ENCODE assay signal across 8 cellular contexts in the genomic region with DNA sequence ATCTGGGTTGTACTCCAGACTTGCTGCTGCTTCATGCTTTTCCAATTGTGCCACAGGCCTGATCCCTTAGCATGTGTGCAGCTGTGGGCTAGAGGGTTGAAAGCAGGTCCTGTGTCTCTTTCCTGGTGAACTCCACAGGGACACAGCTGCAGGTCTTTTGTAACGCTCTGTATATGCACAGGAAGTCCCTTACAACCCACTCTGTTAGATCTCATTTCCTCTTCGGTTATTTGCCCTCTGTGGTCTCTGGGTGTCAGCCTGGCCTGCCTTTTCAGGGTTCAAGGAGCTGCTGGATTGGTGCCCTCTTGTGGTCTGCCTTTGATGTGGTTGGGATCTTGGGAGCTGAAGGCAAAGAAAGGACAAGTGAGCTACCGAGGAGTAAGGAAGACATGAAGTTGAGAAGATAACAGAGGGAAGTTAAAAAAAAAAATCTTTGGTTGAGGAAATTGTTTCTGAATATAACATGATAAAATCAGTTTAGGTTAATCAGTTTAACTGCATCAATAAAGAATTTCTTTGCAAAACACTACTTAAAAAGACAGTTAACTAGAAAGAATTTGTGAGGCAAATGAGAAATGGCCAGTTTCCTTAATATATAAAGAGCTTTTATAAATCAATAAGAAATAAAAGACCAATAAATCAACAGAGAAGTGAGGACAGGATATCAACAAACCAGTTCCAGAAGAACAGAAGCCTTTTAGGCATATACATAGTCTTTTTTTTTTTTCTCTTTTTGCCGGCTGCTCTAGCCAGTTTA. TPM values are rescaled to one million over a fixed set of nuclear protein-coding genes. Genes with fewer than 3 reads are reported as not detected.
DNase-seq lines count a peak whose midpoint lies in the region; ATAC-seq and TF ChIP-seq lines count a peak whose summit lies in the region.

No MANE protein-coding gene starts in this region.

- peak in 9 of 10 experiments; percentile 13 to 46 (median 27) for DNase-seq in CD4-positive, alpha-beta T cell
- peak; percentile 76 to 78 for DNase-seq in SHP77 (lab: John Stamatoyannopoulos, UW)
- DNase-seq in activated effector memory CD4-positive, alpha-beta T cell treated with Interleukin-2 at 50 U/mL for 16 hours, result peak; percentile 29
- peak; percentile 40 to 65 for DNase-seq in hippocampal formation (lab: John Stamatoyannopoulos, UW)
- peak; percentile 37 to 40 for DNase-seq in stimulated activated CD8-positive, alpha-beta memory T cell treated with anti-CD3 and anti-CD28 coated beads, Interleukin-2, amount 100 ng/mL, for 48 hours (ENCODE audit: low read depth in 2 of 2)
- no peak for DNase-seq in lower leg skin (ENCODE audit: low spot score in 2 of 2)

- no peak overlapping the region for H3K4me3 ChIP-seq in lower leg skin (ENCODE audit: low read depth, poor library complexity, severe bottlenecking)

- no peaks in the 10 kb centered on the region for H3K27me3 ChIP-seq in CD4-positive, alpha-beta T cell (ENCODE audit: control insufficient read depth, insufficient read depth, low read length)

- no peaks in the 10 kb centered on the region for H3K9me3 ChIP-seq in CD4-positive, alpha-beta T cell (ENCODE audit: control insufficient read depth, low read length)

- H3K4me3 Mint-ChIP-seq in CD4-positive, alpha-beta T cell, result peak overlapping the region; percentile 52

- no peak overlapping the region for H3K27ac ChIP-seq in CD4-positive, alpha-beta T cell (ENCODE audit: low read depth, low read length)

- TF ChIP-seq CTCF in CD4-positive, alpha-beta T cell (IDR thresholded peaks at IDR 0.05), result peak; percentile 35
- TF ChIP-seq CTCF in lower leg skin (IDR thresholded peaks at IDR 0.05), result no peak

- peaks cover 56% of the 10 kb centered on the region for H3K4me1 Mint-ChIP-seq in CD4-positive, alpha-beta T cell (ENCODE audit: low read depth)

- no peaks in the 10 kb centered on the region for H3K27me3 Mint-ChIP-seq in CD4-positive, alpha-beta T cell

- H3K27ac Mint-ChIP-seq in CD4-positive, alpha-beta T cell, result peak overlapping the region; percentile 25

- WGBS in lower leg skin, 2 donors, result 58 to 61% methylated on average over 4 of the region's 4 CpGs

- H3K9me3 Mint-ChIP-seq in CD4-positive, alpha-beta T cell, result no peaks in the 10 kb centered on the region

- no peaks in the 10 kb centered on the region for H3K36me3 Mint-ChIP-seq in CD4-positive, alpha-beta T cell (ENCODE audit: low read depth)

- TF ChIP-seq POLR2A in lower leg skin (IDR thresholded peaks at IDR 0.05), result no peak

- intact Hi-C loops in CD4-positive, alpha-beta T cell (cut with DNase I, micrococcal nuclease), result loop anchor here in 1 of 2 experiments (2.0 kb wide), 1 partner anchor 43 kb away; no protein-coding TSS in a partner anchor
- intact Hi-C loops in lower leg skin (cut with DNase I; ENCODE audit: low total_unique reads), result no loop called here

- POLR2A ChIA-PET in CD4-positive, alpha-beta T cell (lab: Charles Lee), result interaction anchor here (1.0 to 1.5 kb wide), 6 partner anchors 42 to 241 kb away, joined by 3 to 11 read pairs (median 5); a partner anchor contains a TSS

- ATAC-seq in CD4-positive, alpha-beta T cell (ENCODE audit: poor library complexity), result peak; percentile 81
- peak; percentile 76 for ATAC-seq in GM19043 (IDR thresholded peaks at IDR 0.05; ENCODE audit: low read depth, unreplicated experiment)
- peak; percentile 70 for ATAC-seq in HG03159 (IDR thresholded peaks at IDR 0.05; ENCODE audit: unreplicated experiment)

- CTCF ChIA-PET in CD4-positive, alpha-beta T cell (lab: Charles Lee), result no interaction called here

RNA-seq across cellular contexts. Expression of a gene that starts 44.1 kb away (rescaled TPM):
- total RNA-seq in CD4-positive, alpha-beta T cell, result under 1 TPM; 0.67 to 0.71 TPM
- total RNA-seq in lower leg skin, result 10 to 100 TPM; 40.3 to 47.8 (median 42.2) TPM

Comparison
In these comparisons a context has a peak if more than half of its experiments do, and no peak if none do; other contexts are left out.
1. DNase-seq: peak in CD4-positive, alpha-beta T cell (9 of 10), SHP77 (2 of 2), activated effector memory CD4-positive, alpha-beta T cell treated with Interleukin-2 at 50 U/mL for 16 hours (single experiment), hippocampal formation (2 of 2) and stimulated activated CD8-positive, alpha-beta memory T cell treated with anti-CD3 and anti-CD28 coated beads, Interleukin-2, amount 100 ng/mL, for 48 hours (2 of 2); none in lower leg skin (0 of 2).
2. RNA of a gene that starts 44.1 kb away (total RNA-seq): 40.3 to 47.8 TPM in lower leg skin; 0.67 to 0.71 TPM in CD4-positive, alpha-beta T cell; every median in the first group is over 10 times any median in the second.
3. Peak in every context shown above with its lines, with median percentiles within 50 percentile points of each other: ATAC-seq.